ENCODE assay signal across 23 cellular contexts in the genomic region with DNA sequence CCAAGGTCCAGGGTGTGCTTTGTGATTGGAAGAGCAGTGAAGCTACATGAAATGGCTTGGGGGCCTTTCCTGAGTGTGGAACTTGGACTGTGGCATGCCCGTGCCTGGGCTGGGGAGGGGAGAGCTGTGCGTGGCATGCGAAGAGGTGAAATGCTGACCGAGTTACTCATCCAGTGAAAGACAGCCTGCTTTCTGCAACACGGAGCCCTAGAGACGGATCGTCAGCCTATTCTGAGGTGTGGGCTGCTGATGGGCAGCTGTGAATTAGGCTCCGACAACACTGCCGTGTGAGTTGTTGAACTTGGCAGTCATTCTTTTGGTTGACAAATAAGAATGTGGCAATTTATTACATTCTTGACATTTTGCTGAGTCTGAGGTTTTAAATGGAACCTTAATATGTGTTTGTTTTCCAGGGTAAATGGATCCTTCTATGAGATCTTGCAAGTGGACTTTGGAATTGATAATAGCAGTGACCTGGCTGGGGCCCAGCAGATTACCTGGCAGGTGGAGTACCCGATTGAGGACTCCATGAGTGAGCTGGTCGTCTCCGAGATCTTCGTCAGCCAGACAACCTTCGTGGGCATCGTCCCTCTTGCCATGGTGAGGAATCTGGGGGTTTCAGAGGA.
"Had no signal": no experiment of that assay in that cellular context is flagged by ENCODE, and none has a peak within 500 bp of the region (broad histone marks: within the 10 kb centered on the region; RNA-seq: fewer than 3 reads in every experiment).

No MANE protein-coding gene starts in this region.

- DNase-seq: activated CD4-positive, alpha-beta memory T cell treated with anti-CD3 and anti-CD28 coated beads, Interleukin-2, amount 10 ng/mL, durations not matched to agents 7 days and 5 days; activated CD4-positive, alpha-beta T cell treated with anti-CD3 and anti-CD28 coated beads, Interleukin-2, amount 10 ng/mL, durations not matched to agents 7 days and 5 days; activated CD4-positive, CD25-positive, alpha-beta regulatory T cell; activated CD8-positive, alpha-beta memory T cell treated with anti-CD3 and anti-CD28 coated beads, Interleukin-2, amount 50 U/mL, for 4 hours; activated naive CD4-positive, alpha-beta T cell treated with anti-CD3 and anti-CD28 coated beads, Interleukin-2, amount 50 U/mL, for 16 hours; activated naive CD8-positive, alpha-beta T cell treated with anti-CD3 and anti-CD28 coated beads, Interleukin-2, amount 10 ng/mL, durations not matched to agents 7 days and 5 days; adrenal gland; anterior cingulate cortex; KG1; NCI-H1092 treated with DMSO at 0.1 percent for 48 hours; NCI-H1436; NCI-H187; NCI-H2081; NCI-H524; NK-92 treated with Interleukin-12 subunit alpha and Interleukin-12 subunit beta, amount 100 ng/mL, for 24 hours; Peyer's patch; Right ventricle myocardium superior; SJCRH30; SK-N-SH; T-helper 1 cell had no signal

- H3K27ac ChIP-seq: adrenal gland, Peyer's patch, RWPE1, SJCRH30, VCaP had no signal

- H3K4me1 ChIP-seq: adrenal gland, Peyer's patch, SJCRH30 had no signal

- H3K4me3 ChIP-seq: adrenal gland, Peyer's patch, SJCRH30 had no signal

- H3K9me3 ChIP-seq: adrenal gland, SJCRH30, SK-N-SH had no signal

- H3K4me3 Mint-ChIP-seq: activated CD4-positive, alpha-beta memory T cell treated with anti-CD3 and anti-CD28 coated beads, Interleukin-2, amount 10 ng/mL, durations not matched to agents 7 days and 5 days; activated CD4-positive, alpha-beta T cell treated with anti-CD3 and anti-CD28 coated beads, Interleukin-2, amount 10 ng/mL, durations not matched to agents 7 days and 5 days; activated naive CD8-positive, alpha-beta T cell treated with anti-CD3 and anti-CD28 coated beads, Interleukin-2, amount 10 ng/mL, durations not matched to agents 7 days and 5 days; central memory CD8-positive, alpha-beta T cell had no signal

- H3K4me1 Mint-ChIP-seq: activated CD4-positive, alpha-beta memory T cell treated with anti-CD3 and anti-CD28 coated beads, Interleukin-2, amount 10 ng/mL, durations not matched to agents 7 days and 5 days; activated CD4-positive, alpha-beta T cell treated with anti-CD3 and anti-CD28 coated beads, Interleukin-2, amount 10 ng/mL, durations not matched to agents 7 days and 5 days; activated naive CD8-positive, alpha-beta T cell treated with anti-CD3 and anti-CD28 coated beads, Interleukin-2, amount 10 ng/mL, durations not matched to agents 7 days and 5 days; central memory CD8-positive, alpha-beta T cell had no signal

- H3K27me3 ChIP-seq: adrenal gland, Peyer's patch, SJCRH30 had no signal

- H3K36me3 ChIP-seq: adrenal gland, Peyer's patch, SJCRH30 had no signal

- H3K4me2 ChIP-seq: SK-N-SH had no signal

- H3K27ac Mint-ChIP-seq: activated CD4-positive, alpha-beta memory T cell treated with anti-CD3 and anti-CD28 coated beads, Interleukin-2, amount 10 ng/mL, durations not matched to agents 7 days and 5 days; activated CD4-positive, alpha-beta T cell treated with anti-CD3 and anti-CD28 coated beads, Interleukin-2, amount 10 ng/mL, durations not matched to agents 7 days and 5 days; activated naive CD8-positive, alpha-beta T cell treated with anti-CD3 and anti-CD28 coated beads, Interleukin-2, amount 10 ng/mL, durations not matched to agents 7 days and 5 days had no signal

- H3K36me3 Mint-ChIP-seq: activated naive CD8-positive, alpha-beta T cell treated with anti-CD3 and anti-CD28 coated beads, Interleukin-2, amount 10 ng/mL, durations not matched to agents 7 days and 5 days had no signal

- H3K27me3 Mint-ChIP-seq: activated CD4-positive, alpha-beta memory T cell treated with anti-CD3 and anti-CD28 coated beads, Interleukin-2, amount 10 ng/mL, durations not matched to agents 7 days and 5 days; activated CD4-positive, alpha-beta T cell treated with anti-CD3 and anti-CD28 coated beads, Interleukin-2, amount 10 ng/mL, durations not matched to agents 7 days and 5 days; activated naive CD8-positive, alpha-beta T cell treated with anti-CD3 and anti-CD28 coated beads, Interleukin-2, amount 10 ng/mL, durations not matched to agents 7 days and 5 days; central memory CD8-positive, alpha-beta T cell had no signal
